In genomic region chr7:4070214-4070613, GRCh38 we compare ENCODE assay signal across 23 cellular contexts.
DNase-seq lines count a peak whose midpoint lies in the region; ATAC-seq, FAIRE-seq and TF ChIP-seq lines count a peak whose summit lies in the region.
"Had no signal": no experiment of that assay in that cellular context is flagged by ENCODE, and none has a peak within 500 bp of the region (broad histone marks: within the 10 kb centered on the region; RNA-seq: fewer than 3 reads in every experiment).

No MANE protein-coding gene starts in this region.

- intact Hi-C loops in body of pancreas (cut with DNase I), result no loop called here

- H3K4me1 Mint-ChIP-seq in activated CD8-positive, alpha-beta memory T cell treated with anti-CD3 and anti-CD28 coated beads, Interleukin-2, amount 10 ng/mL, durations not matched to agents 7 days and 5 days, result no peaks in the 10 kb centered on the region
- H3K4me1 Mint-ChIP-seq in osteocyte (ENCODE audit: unreplicated experiment), result no peaks in the 10 kb centered on the region

- no peaks in the 10 kb centered on the region for H3K36me3 Mint-ChIP-seq in activated CD8-positive, alpha-beta memory T cell treated with anti-CD3 and anti-CD28 coated beads, Interleukin-2, amount 10 ng/mL, durations not matched to agents 7 days and 5 days
- H3K36me3 Mint-ChIP-seq in osteocyte (ENCODE audit: unreplicated experiment), result no peaks in the 10 kb centered on the region

- H3K36me3 ChIP-seq in body of pancreas (replicated peaks in 1 of 2; ENCODE audit: insufficient read depth in 1 of 2, low read depth in 2 of 2), result no peaks in the 10 kb centered on the region

- TF ChIP-seq POLR2A in body of pancreas (IDR thresholded peaks at IDR 0.05), result no peak

- H3K27ac Mint-ChIP-seq in activated CD8-positive, alpha-beta memory T cell treated with anti-CD3 and anti-CD28 coated beads, Interleukin-2, amount 10 ng/mL, durations not matched to agents 7 days and 5 days, result no peak overlapping the region
- H3K27ac Mint-ChIP-seq in osteocyte (ENCODE audit: unreplicated experiment), result no peak overlapping the region
- H3K27ac Mint-ChIP-seq: CD4-positive, alpha-beta T cell; HFFc6 had no signal

- TF ChIP-seq CTCF in osteocyte (IDR thresholded peaks at IDR 0.05) (no peak), body of pancreas (IDR thresholded peaks at IDR 0.05) (no peak)

- ATAC-seq in activated CD8-positive, alpha-beta memory T cell treated with anti-CD3 and anti-CD28 coated beads, Interleukin-2, amount 10 ng/mL, durations not matched to agents 7 days and 5 days, result no peak
- no peak for ATAC-seq in body of pancreas
- ATAC-seq: A549, HCT116 had no signal

- 86 to 91% methylated on average over 7 of the region's 7 CpGs for WGBS in body of pancreas, 2 donors

- no peaks in the 10 kb centered on the region for H3K27me3 Mint-ChIP-seq in activated CD8-positive, alpha-beta memory T cell treated with anti-CD3 and anti-CD28 coated beads, Interleukin-2, amount 10 ng/mL, durations not matched to agents 7 days and 5 days
- no peaks in the 10 kb centered on the region for H3K27me3 Mint-ChIP-seq in osteocyte (ENCODE audit: unreplicated experiment)
- H3K27me3 Mint-ChIP-seq: CD4-positive, alpha-beta T cell had no signal

- no peak overlapping the region for H3K27ac ChIP-seq in body of pancreas
- H3K27ac ChIP-seq: 22Rv1, A549, C4-2B, GM23248 had no signal

- no peaks in the 10 kb centered on the region for H3K9me3 ChIP-seq in body of pancreas
- H3K9me3 ChIP-seq: A549, Caco-2 had no signal

- H3K4me3 Mint-ChIP-seq in activated CD8-positive, alpha-beta memory T cell treated with anti-CD3 and anti-CD28 coated beads, Interleukin-2, amount 10 ng/mL, durations not matched to agents 7 days and 5 days, result no peak overlapping the region
- H3K4me3 Mint-ChIP-seq in osteocyte (ENCODE audit: unreplicated experiment), result no peak overlapping the region
- H3K4me3 Mint-ChIP-seq: CD4-positive, alpha-beta T cell; HFFc6 had no signal

- CTCF ChIA-PET in activated CD8-positive, alpha-beta memory T cell treated with anti-CD3 and anti-CD28 coated beads, Interleukin-2, amount 10 ng/mL, durations not matched to agents 7 days and 5 days (lab: Charles Lee), result no interaction called here

- H3K27me3 ChIP-seq in body of pancreas, result no peaks in the 10 kb centered on the region

- DNase-seq in activated CD8-positive, alpha-beta memory T cell treated with anti-CD3 and anti-CD28 coated beads for 24 hours, result peak; percentile 17
- no peak for DNase-seq in activated CD8-positive, alpha-beta memory T cell treated with anti-CD3 and anti-CD28 coated beads, Interleukin-2, amount 10 ng/mL, durations not matched to agents 7 days and 5 days
- DNase-seq in islet precursor cell (peak; percentile 32), osteocyte (ENCODE audit: extremely low spot score, unreplicated experiment) (peak; percentile 59), urothelium cell line (ENCODE audit: low spot score) (no peak), body of pancreas (no peak)
- no peak for DNase-seq in activated T-cell treated with anti-CD3 and anti-CD28 coated beads, Interleukin-2, amount 50 U/mL, for 1 hour
- DNase-seq in stimulated activated CD4-positive, alpha-beta T cell treated with anti-CD3 and anti-CD28 coated beads, Interleukin-4, amount 100 ng/mL, for 4 hours, result no peak
- DNase-seq: AML-193; Caco-2; CD4-positive, alpha-beta T cell; DMS79; GDM1; GM23248; HFFc6 had no signal

- H3K4me3 ChIP-seq in body of pancreas, result no peak overlapping the region
- H3K4me3 ChIP-seq: A549, GM23248 had no signal

- no peaks in the 10 kb centered on the region for H3K9me3 Mint-ChIP-seq in activated CD8-positive, alpha-beta memory T cell treated with anti-CD3 and anti-CD28 coated beads, Interleukin-2, amount 10 ng/mL, durations not matched to agents 7 days and 5 days (ENCODE audit: low read depth)
- no peaks in the 10 kb centered on the region for H3K9me3 Mint-ChIP-seq in osteocyte (ENCODE audit: unreplicated experiment)
- H3K9me3 Mint-ChIP-seq: CD4-positive, alpha-beta T cell had no signal

- H3K4me1 ChIP-seq in body of pancreas, result no peaks in the 10 kb centered on the region
- H3K4me1 ChIP-seq: A549, Caco-2 had no signal

- peak; percentile 89 for FAIRE-seq in urothelium cell line (lab: Jason Lieb, UNC)
- FAIRE-seq: A549, D721Med, GM12892, GM18507, H54 had no signal

Comparison
In these comparisons a context has a peak if more than half of its experiments do, and no peak if none do; other contexts are left out.
1. DNase-seq: peak in activated CD8-positive, alpha-beta memory T cell treated with anti-CD3 and anti-CD28 coated beads for 24 hours (single experiment), islet precursor cell (single experiment) and osteocyte (single experiment); none in activated CD8-positive, alpha-beta memory T cell treated with anti-CD3 and anti-CD28 coated beads, Interleukin-2, amount 10 ng/mL, durations not matched to agents 7 days and 5 days (single experiment), urothelium cell line (single experiment), activated T-cell treated with anti-CD3 and anti-CD28 coated beads, Interleukin-2, amount 50 U/mL, for 1 hour (single experiment), stimulated activated CD4-positive, alpha-beta T cell treated with anti-CD3 and anti-CD28 coated beads, Interleukin-4, amount 100 ng/mL, for 4 hours (0 of 2) and body of pancreas (0 of 4).